Comparison of ENCODE assay signal across 1 cellular context in genomic region chr5:151770383-151771258, GRCh38.
A peak's percentile ranks its signal among the peaks of the same experiment; 100 is the strongest.
TF ChIP-seq lines count a peak whose summit lies in the region.

No MANE protein-coding gene starts in this region.

TF ChIP-seq in K562, 482 proteins besides CTCF, POLR2A, EP300 and RAD21 (continued from another document and continues in another):
- TF ChIP-seq ZNF41 (CRISPR knock-in tag; conservative IDR thresholded peaks at IDR 0.05) = 0 out of 2 replicates have a peak, but pooled peaks have one; percentile 12
- TF ChIP-seq ZNF436 (CRISPR knock-in tag; IDR thresholded peaks at IDR 0.05) = no peak
- TF ChIP-seq MLX (CRISPR knock-in tag; conservative IDR thresholded peaks at IDR 0.05) = 0 out of 4 replicates have a peak, but pooled peaks of 1 of the 2 experiments have one; percentile 59
- no peak for TF ChIP-seq IRF1 (CRISPR knock-in tag; IDR thresholded peaks at IDR 0.05; ENCODE audit: borderline replicate concordance)
- peak; percentile 57; the same call in 1 of the 2 replicates for TF ChIP-seq ATF6 (CRISPR knock-in tag; IDR thresholded peaks at IDR 0.05)
- TF ChIP-seq CREM (IDR thresholded peaks at IDR 0.05; ENCODE audit: low read depth) = no peak
- no peak for TF ChIP-seq YBX1 (IDR thresholded peaks at IDR 0.05)
- no peak for TF ChIP-seq KLF13 (tag; IDR thresholded peaks at IDR 0.05; ENCODE audit: borderline replicate concordance, low read depth)
- TF ChIP-seq CREB1 (IDR thresholded peaks at IDR 0.05) = no peak
- peak; percentile 67 for TF ChIP-seq CREB1 (CRISPR knock-in tag; IDR thresholded peaks at IDR 0.05)
- peak; percentile 55; the same call in 1 of the 2 replicates for TF ChIP-seq BACH1 (tag; IDR thresholded peaks at IDR 0.05)
- TF ChIP-seq TAF7 (tag; IDR thresholded peaks at IDR 0.05) = no peak
- no peak for TF ChIP-seq NCOA4 (IDR thresholded peaks at IDR 0.05; ENCODE audit: partially characterized antibody)
- no peak for TF ChIP-seq SMAD1 (IDR thresholded peaks at IDR 0.05; ENCODE audit: low read depth, low read length, partially characterized antibody)
- no peak for TF ChIP-seq RERE (CRISPR knock-in tag; IDR thresholded peaks at IDR 0.05; ENCODE audit: borderline replicate concordance)
- TF ChIP-seq AFF1 (IDR thresholded peaks at IDR 0.05; ENCODE audit: low read depth in 1 of 2, partially characterized antibody in 2 of 2) = no peak
- no peak for TF ChIP-seq ZNF785 (CRISPR knock-in tag; IDR thresholded peaks at IDR 0.05)
- no peak for TF ChIP-seq HMG20B (CRISPR knock-in tag; IDR thresholded peaks at IDR 0.05)
- TF ChIP-seq CREB3 (tag; conservative IDR thresholded peaks at IDR 0.05; ENCODE audit: low read depth) = 0 out of 2 replicates have a peak, but pooled peaks have one; percentile 32
- TF ChIP-seq CUX1 (CRISPR knock-in tag; IDR thresholded peaks at IDR 0.05) = peak; percentile 81; the same call in 1 of the 2 replicates
- TF ChIP-seq BRF1 (IDR thresholded peaks at IDR 0.05; ENCODE audit: borderline replicate concordance, extremely low read depth, insufficient read length) = no peak
- TF ChIP-seq MYC (IDR thresholded peaks at IDR 0.05; ENCODE audit: low read depth, low read length) = no peak; the same call in 1 of the 2 replicates
- TF ChIP-seq MYC (CRISPR knock-in tag; IDR thresholded peaks at IDR 0.05; ENCODE audit: borderline replicate concordance, low read depth) = peak; percentile 59; the same call in 1 of the 2 replicates
- no peak for TF ChIP-seq RBM15 (IDR thresholded peaks at IDR 0.05; ENCODE audit: insufficient read depth, low read length)
- TF ChIP-seq PRDM10 (IDR thresholded peaks at IDR 0.05; ENCODE audit: partially characterized antibody) = peak; percentile 47
- no peak for TF ChIP-seq GATA2 (CRISPR knock-in tag; IDR thresholded peaks at IDR 0.05)
- TF ChIP-seq SIX5 (IDR thresholded peaks at IDR 0.05; ENCODE audit: borderline replicate concordance in 1 of 2, insufficient read depth in 1 of 2, low read depth in 1 of 2, low read length in 2 of 2) = no peak
